Comparison of ENCODE assay signal across 1 cellular context in genomic region chr5:82274343-82275266, GRCh38.
TF ChIP-seq lines count a peak whose summit lies in the region.

No MANE protein-coding gene starts in this region.

TF ChIP-seq in K562, 482 proteins besides CTCF, POLR2A, EP300 and RAD21 (continued from another document and continues in another):
- TF ChIP-seq, protein P1, sequence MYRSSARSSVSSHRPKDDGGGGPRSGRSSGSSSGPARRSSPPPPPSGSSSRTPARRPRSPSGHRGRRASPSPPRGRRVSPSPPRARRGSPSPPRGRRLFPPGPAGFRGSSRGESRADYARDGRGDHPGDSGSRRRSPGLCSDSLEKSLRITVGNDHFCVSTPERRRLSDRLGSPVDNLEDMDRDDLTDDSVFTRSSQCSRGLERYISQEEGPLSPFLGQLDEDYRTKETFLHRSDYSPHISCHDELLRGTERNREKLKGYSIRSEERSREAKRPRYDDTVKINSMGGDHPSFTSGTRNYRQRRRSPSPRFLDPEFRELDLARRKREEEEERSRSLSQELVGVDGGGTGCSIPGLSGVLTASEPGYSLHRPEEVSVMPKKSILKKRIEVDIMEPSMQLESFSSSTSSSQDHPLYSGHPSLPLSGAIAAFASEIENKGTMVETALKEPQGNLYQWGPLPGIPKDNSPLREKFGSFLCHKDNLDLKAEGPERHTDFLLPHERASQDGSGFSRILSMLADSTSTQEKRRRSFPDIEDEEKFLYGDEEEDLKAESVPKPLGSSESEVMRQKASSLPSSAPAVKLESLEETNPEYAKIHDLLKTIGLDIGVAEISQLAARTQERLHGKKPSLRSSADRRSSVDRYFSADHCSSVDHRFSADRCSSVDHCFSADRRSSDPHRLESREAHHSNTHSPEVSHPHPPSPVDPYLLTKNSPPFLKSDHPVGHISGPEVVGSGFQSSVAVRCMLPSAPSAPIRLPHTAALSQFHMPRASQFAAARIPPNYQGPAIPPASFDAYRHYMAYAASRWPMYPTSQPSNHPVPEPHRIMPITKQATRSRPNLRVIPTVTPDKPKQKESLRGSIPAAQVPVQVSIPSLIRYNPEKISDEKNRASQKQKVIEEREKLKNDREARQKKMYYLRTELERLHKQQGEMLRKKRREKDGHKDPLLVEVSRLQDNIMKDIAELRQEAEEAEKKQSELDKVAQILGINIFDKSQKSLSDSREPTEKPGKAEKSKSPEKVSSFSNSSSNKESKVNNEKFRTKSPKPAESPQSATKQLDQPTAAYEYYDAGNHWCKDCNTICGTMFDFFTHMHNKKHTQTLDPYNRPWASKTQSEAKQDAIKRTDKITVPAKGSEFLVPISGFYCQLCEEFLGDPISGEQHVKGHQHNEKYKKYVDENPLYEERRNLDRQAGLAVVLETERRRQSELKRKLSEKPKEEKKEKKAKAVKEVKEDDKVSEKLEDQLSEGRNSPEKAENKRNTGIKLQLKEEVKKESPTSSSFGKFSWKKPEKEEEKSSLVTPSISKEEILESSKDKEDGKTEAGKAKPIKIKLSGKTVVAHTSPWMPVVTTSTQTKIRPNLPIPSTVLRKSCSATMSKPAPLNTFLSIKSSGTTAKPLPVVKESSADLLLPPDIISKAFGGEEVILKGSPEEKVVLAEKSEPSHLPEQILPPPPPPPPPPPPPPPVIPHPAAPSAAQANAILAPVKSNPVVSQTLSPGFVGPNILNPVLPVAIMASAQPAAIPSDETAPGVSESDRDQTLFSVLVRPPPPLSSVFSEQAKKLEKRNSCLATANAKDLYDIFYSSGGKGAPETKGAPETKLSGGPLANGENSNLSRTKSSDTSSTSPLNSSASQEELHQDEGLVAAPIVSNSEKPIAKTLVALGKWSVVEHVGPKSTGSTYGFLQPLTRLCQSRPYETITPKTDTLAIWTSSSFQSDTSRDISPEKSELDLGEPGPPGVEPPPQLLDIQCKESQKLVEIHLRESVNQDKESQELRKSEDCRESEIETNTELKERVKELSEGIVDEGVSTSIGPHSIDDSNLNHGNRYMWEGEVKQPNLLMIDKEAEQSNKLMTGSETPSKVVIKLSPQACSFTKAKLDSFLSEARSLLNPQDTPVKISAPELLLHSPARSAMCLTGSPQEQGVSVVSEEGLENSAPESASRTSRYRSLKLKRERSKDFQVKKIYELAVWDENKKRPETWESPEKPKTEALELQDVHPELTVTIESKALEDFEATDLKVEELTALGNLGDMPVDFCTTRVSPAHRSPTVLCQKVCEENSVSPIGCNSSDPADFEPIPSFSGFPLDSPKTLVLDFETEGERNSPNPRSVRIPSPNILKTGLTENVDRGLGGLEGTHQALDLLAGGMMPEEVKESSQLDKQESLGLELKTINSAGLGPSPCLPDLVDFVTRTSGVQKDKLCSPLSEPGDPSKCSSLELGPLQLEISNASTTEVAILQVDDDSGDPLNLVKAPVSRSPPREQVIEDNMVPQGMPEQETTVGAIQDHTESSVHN (IDR thresholded peaks at IDR 0.05; ENCODE audit: borderline replicate concordance in 1 of 2, low read depth in 1 of 2) = no peak
- no peak for TF ChIP-seq XRCC3 (IDR thresholded peaks at IDR 0.05)
- TF ChIP-seq NFIC (IDR thresholded peaks at IDR 0.05) = no peak
- TF ChIP-seq, protein P2, sequence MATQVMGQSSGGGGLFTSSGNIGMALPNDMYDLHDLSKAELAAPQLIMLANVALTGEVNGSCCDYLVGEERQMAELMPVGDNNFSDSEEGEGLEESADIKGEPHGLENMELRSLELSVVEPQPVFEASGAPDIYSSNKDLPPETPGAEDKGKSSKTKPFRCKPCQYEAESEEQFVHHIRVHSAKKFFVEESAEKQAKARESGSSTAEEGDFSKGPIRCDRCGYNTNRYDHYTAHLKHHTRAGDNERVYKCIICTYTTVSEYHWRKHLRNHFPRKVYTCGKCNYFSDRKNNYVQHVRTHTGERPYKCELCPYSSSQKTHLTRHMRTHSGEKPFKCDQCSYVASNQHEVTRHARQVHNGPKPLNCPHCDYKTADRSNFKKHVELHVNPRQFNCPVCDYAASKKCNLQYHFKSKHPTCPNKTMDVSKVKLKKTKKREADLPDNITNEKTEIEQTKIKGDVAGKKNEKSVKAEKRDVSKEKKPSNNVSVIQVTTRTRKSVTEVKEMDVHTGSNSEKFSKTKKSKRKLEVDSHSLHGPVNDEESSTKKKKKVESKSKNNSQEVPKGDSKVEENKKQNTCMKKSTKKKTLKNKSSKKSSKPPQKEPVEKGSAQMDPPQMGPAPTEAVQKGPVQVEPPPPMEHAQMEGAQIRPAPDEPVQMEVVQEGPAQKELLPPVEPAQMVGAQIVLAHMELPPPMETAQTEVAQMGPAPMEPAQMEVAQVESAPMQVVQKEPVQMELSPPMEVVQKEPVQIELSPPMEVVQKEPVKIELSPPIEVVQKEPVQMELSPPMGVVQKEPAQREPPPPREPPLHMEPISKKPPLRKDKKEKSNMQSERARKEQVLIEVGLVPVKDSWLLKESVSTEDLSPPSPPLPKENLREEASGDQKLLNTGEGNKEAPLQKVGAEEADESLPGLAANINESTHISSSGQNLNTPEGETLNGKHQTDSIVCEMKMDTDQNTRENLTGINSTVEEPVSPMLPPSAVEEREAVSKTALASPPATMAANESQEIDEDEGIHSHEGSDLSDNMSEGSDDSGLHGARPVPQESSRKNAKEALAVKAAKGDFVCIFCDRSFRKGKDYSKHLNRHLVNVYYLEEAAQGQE (CRISPR knock-in tag; IDR thresholded peaks at IDR 0.05; ENCODE audit: low read depth) = no peak
- TF ChIP-seq ZNF140 (CRISPR knock-in tag; IDR thresholded peaks at IDR 0.05) = no peak
- no peak for TF ChIP-seq ATF1 (CRISPR knock-in tag; IDR thresholded peaks at IDR 0.05)
- no peak for TF ChIP-seq ATF1 (tag; IDR thresholded peaks at IDR 0.05)
- TF ChIP-seq IFI16 (CRISPR knock-in tag; IDR thresholded peaks at IDR 0.05) = no peak
- TF ChIP-seq DMBX1 (CRISPR knock-in tag; IDR thresholded peaks at IDR 0.05; ENCODE audit: borderline replicate concordance) = no peak
- peak; percentile 62; the same call in 1 of the 2 replicates for TF ChIP-seq ILF3 (IDR thresholded peaks at IDR 0.05; ENCODE audit: borderline replicate concordance)
- TF ChIP-seq, protein P3, sequence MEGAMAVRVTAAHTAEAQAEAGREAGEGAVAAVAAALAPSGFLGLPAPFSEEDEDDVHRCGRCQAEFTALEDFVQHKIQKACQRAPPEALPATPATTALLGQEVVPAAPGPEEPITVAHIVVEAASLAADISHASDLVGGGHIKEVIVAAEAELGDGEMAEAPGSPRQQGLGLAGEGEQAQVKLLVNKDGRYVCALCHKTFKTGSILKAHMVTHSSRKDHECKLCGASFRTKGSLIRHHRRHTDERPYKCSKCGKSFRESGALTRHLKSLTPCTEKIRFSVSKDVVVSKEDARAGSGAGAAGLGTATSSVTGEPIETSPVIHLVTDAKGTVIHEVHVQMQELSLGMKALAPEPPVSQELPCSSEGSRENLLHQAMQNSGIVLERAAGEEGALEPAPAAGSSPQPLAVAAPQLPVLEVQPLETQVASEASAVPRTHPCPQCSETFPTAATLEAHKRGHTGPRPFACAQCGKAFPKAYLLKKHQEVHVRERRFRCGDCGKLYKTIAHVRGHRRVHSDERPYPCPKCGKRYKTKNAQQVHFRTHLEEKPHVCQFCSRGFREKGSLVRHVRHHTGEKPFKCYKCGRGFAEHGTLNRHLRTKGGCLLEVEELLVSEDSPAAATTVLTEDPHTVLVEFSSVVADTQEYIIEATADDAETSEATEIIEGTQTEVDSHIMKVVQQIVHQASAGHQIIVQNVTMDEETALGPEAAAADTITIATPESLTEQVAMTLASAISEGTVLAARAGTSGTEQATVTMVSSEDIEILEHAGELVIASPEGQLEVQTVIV (CRISPR knock-in tag; IDR thresholded peaks at IDR 0.05; ENCODE audit: borderline replicate concordance) = 0 out of 2 replicates have a peak, but pooled peaks have one; percentile 23
- TF ChIP-seq SETDB1 (IDR thresholded peaks at IDR 0.05; ENCODE audit: low read length) = no peak
- TF ChIP-seq RB1 (IDR thresholded peaks at IDR 0.05; ENCODE audit: low read depth) = no peak
- TF ChIP-seq NCOA1 (IDR thresholded peaks at IDR 0.05; ENCODE audit: low read depth) = no peak
- TF ChIP-seq WHSC1 (IDR thresholded peaks at IDR 0.05; ENCODE audit: low read length) = no peak
- TF ChIP-seq DNMT1 (IDR thresholded peaks at IDR 0.05) = no peak
- TF ChIP-seq PML (IDR thresholded peaks at IDR 0.05; ENCODE audit: low read length) = no peak; the same call in 1 of the 2 replicates
- TF ChIP-seq PTRF (tag; IDR thresholded peaks at IDR 0.05) = no peak
- TF ChIP-seq ZNF57 (CRISPR knock-in tag; IDR thresholded peaks at IDR 0.05) = no peak
- no peak for TF ChIP-seq SAFB2 (IDR thresholded peaks at IDR 0.05; ENCODE audit: borderline replicate concordance, low read depth, low read length, severe bottlenecking)
- TF ChIP-seq ARID1B (IDR thresholded peaks at IDR 0.05) = no peak
- TF ChIP-seq RREB1 (CRISPR knock-in tag; IDR thresholded peaks at IDR 0.05) = no peak
- TF ChIP-seq E2F6 (IDR thresholded peaks at IDR 0.05; ENCODE audit: borderline replicate concordance in 1 of 2, extremely low read depth in 1 of 2, insufficient read depth in 1 of 2, insufficient read length in 1 of 2, low read depth in 1 of 2, low read length in 1 of 2, poor library complexity in 1 of 2, severe bottlenecking in 1 of 2) = no peak
- peak; percentile 59 for TF ChIP-seq SUPT5H (IDR thresholded peaks at IDR 0.05)
- TF ChIP-seq GABPB1 (CRISPR knock-in tag; IDR thresholded peaks at IDR 0.05) = no peak
- TF ChIP-seq MITF (IDR thresholded peaks at IDR 0.05) = no peak
- no peak for TF ChIP-seq TCF7 (IDR thresholded peaks at IDR 0.05; ENCODE audit: borderline replicate concordance)
- no peak for TF ChIP-seq LEF1 (IDR thresholded peaks at IDR 0.05)
- TF ChIP-seq EHMT2 (IDR thresholded peaks at IDR 0.05) = no peak
- no peak for TF ChIP-seq FOXP1 (CRISPR knock-in tag; IDR thresholded peaks at IDR 0.05)
- no peak for TF ChIP-seq ZSCAN32 (CRISPR knock-in tag; IDR thresholded peaks at IDR 0.05)
- no peak for TF ChIP-seq ARNT (IDR thresholded peaks at IDR 0.05)
- no peak for TF ChIP-seq RAD51 (IDR thresholded peaks at IDR 0.05; ENCODE audit: borderline replicate concordance, low read depth)
- no peak for TF ChIP-seq ARHGAP35 (IDR thresholded peaks at IDR 0.05; ENCODE audit: partially characterized antibody)
- no peak for TF ChIP-seq ELF2 (CRISPR knock-in tag; IDR thresholded peaks at IDR 0.05)
- peak; percentile 46; the same call in 1 of the 2 replicates for TF ChIP-seq CHAMP1 (IDR thresholded peaks at IDR 0.05)
